1 cellular context compared by ENCODE assay signal in genomic region chr6:36444470-36444869, GRCh38.
A peak's percentile ranks its signal among the peaks of the same experiment; 100 is the strongest.
TF ChIP-seq lines count a peak whose summit lies in the region.

No MANE protein-coding gene starts in this region.

TF ChIP-seq in HepG2, 621 proteins besides CTCF, POLR2A, EP300 and RAD21:
- TF ChIP-seq ZNF800 (CRISPR knock-in tag; IDR thresholded peaks at IDR 0.05) = 0 out of 2 replicates have a peak, but pooled peaks have one; percentile 17
- 0 out of 2 replicates have a peak, but pooled peaks have one; percentile 51 for TF ChIP-seq ZNF605 (CRISPR knock-in tag; IDR thresholded peaks at IDR 0.05)
- TF ChIP-seq HOMEZ (CRISPR knock-in tag; IDR thresholded peaks at IDR 0.05; ENCODE audit: low read depth) = no peak
TF ChIP-seq in HepG2: peak in this region for 2.
